Comparison of ENCODE assay signal across 8 cellular contexts in the genomic region with DNA sequence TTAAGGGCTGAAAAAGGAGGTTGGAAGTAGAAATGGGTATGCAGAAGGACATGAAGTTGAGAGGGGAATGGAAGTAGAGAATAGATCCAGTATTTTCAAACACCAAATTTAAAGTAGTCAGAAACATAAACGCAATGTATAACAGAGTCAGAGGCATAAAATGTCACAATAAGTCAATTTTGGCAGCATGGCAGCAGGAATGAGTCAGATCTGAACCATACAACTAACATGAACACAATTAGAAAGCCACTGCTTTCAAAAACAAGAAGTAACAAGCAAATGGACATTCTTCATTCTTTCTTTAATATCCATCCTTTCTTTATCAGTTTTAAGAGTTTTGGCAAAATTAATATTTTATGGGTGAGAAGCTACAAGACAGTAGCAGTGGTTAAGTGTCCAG. TPM values are rescaled to one million over a fixed set of nuclear protein-coding genes. Genes with fewer than 3 reads are reported as not detected.
DNase-seq lines count a peak whose midpoint lies in the region; ATAC-seq and TF ChIP-seq lines count a peak whose summit lies in the region.

No MANE protein-coding gene starts in this region.

- in situ Hi-C loops in mammary epithelial cell (cut with MboI; ENCODE audit: low sequenced_read_pairs in 2 of 2), result no loop called here

- H3K9me3 ChIP-seq in SK-N-SH (no peaks in the 10 kb centered on the region), mammary epithelial cell (replicated peaks; ENCODE audit: insufficient read depth, low read length) (no peaks in the 10 kb centered on the region), psoas muscle (no peaks in the 10 kb centered on the region)

- H2AFZ ChIP-seq in SK-N-SH (ENCODE audit: low read depth) (no peak overlapping the region), mammary epithelial cell (ENCODE audit: low read depth, low read length) (no peak overlapping the region)

- H3K9me2 ChIP-seq in SK-N-SH, result no peaks in the 10 kb centered on the region

- CTCF ChIA-PET in SK-N-SH (lab: Yijun Ruan, JAX) (interaction anchor here (7.4 kb wide), 1 partner anchor 16 kb away, joined by 47 read pairs; no protein-coding TSS in a partner anchor), mammary epithelial cell (lab: Charles Lee; ENCODE audit: low non-redundant PET) (no interaction called here)

- peaks cover 17% of the 10 kb centered on the region in 2 experiments for H3K36me3 ChIP-seq in SK-N-SH (replicated peaks in 1 of 2; ENCODE audit: control insufficient read depth in 1 of 2, insufficient read depth in 2 of 2, low read length in 1 of 2)
- H3K36me3 ChIP-seq in mammary epithelial cell (ENCODE audit: insufficient read depth, low read length), result peaks cover 3% of the 10 kb centered on the region
- peaks cover 0 to 6% of the 10 kb centered on the region in 2 donors for H3K36me3 ChIP-seq in psoas muscle (ENCODE audit: insufficient read depth in 1 of 2, low read depth in 1 of 2)

- intact Hi-C loops in mammary epithelial cell (cut with micrococcal nuclease) (loop anchor here (5.0 kb wide), 1 partner anchor 937 kb away; no protein-coding TSS in a partner anchor), psoas muscle (cut with DNase I) (no loop called here)

- H4K20me1 ChIP-seq in SK-N-SH (ENCODE audit: insufficient read depth) (peaks cover 51% of the 10 kb centered on the region), mammary epithelial cell (ENCODE audit: insufficient read depth, low read length) (peaks cover 8% of the 10 kb centered on the region)

- no peak for TF ChIP-seq RAD21 in SK-N-SH (IDR thresholded peaks at IDR 0.05; ENCODE audit: low read length)

- peak overlapping the region in 1 of 2 experiments; percentile 29; a peak in 1 of 4 replicates for H3K27ac ChIP-seq in SK-N-SH (ENCODE audit: low read depth in 2 of 2, low read length in 1 of 2)
- H3K27ac ChIP-seq in mammary epithelial cell (ENCODE audit: insufficient read depth, low read depth, low read length), result no peak overlapping the region
- H3K27ac ChIP-seq in psoas muscle, result no peak overlapping the region

- no peak for TF ChIP-seq CTCF in SK-N-SH (IDR thresholded peaks at IDR 0.05)
- no peak for TF ChIP-seq CTCF in mammary epithelial cell (conservative IDR thresholded peaks at IDR 0.05 in 1 of 2, IDR thresholded peaks at IDR 0.05 in 1 of 2; ENCODE audit: extremely low read depth in 1 of 2, insufficient read depth in 1 of 2, low read depth in 1 of 2, low read length in 2 of 2)
- TF ChIP-seq CTCF in psoas muscle (IDR thresholded peaks at IDR 0.05), result no peak

- H3K4me3 ChIP-seq in SK-N-SH (ENCODE audit: low read depth in 2 of 2, low read length in 1 of 2) (peak overlapping the region; percentile 81 to 96; a peak in 2 of 4 replicates), mammary epithelial cell (replicated peaks in 1 of 3; ENCODE audit: insufficient read depth in 1 of 3, low read depth in 2 of 3, low read length in 3 of 3) (peak overlapping the region in 2 of 3 experiments; percentile 11 to 88), psoas muscle (peak overlapping the region; percentile 91)

- POLR2A ChIA-PET in SK-N-SH (lab: Yijun Ruan, JAX), result no interaction called here

- WGBS in SK-N-SH (ENCODE audit: low lambda C conversion rate), result 38% methylated on average over 1 of the region's 1 CpG
- 89% methylated on average over 1 of the region's 1 CpG for WGBS in mammary epithelial cell (ENCODE audit: low coverage, missing lambda C conversion rate)
- 65 to 72% (median 70%) methylated on average over 1 of the region's 1 CpG for WGBS in psoas muscle, 3 donors

- TF ChIP-seq EP300 in SK-N-SH (IDR thresholded peaks at IDR 0.05; ENCODE audit: borderline replicate concordance in 1 of 2, low read depth in 1 of 2, low read length in 1 of 2), result no peak

- H3K4me1 ChIP-seq in SK-N-SH (ENCODE audit: control insufficient read depth in 1 of 2, insufficient read depth in 2 of 2, low read depth in 1 of 2, low read length in 1 of 2), result peaks cover 5 to 9% of the 10 kb centered on the region in 2 experiments; a peak in 3 of 4 replicates
- peaks cover 25% of the 10 kb centered on the region for H3K4me1 ChIP-seq in mammary epithelial cell (ENCODE audit: insufficient read depth, low read length)
- H3K4me1 ChIP-seq in psoas muscle, result peaks cover 55% of the 10 kb centered on the region

- DNase-seq in SK-N-SH (no peak), MV-4-11 (lab: John Stamatoyannopoulos, UW) (peak; percentile 64), mammary epithelial cell (peak; percentile 57), psoas muscle (no peak), retina (no peak), COR-L47 (lab: John Stamatoyannopoulos, UW) (no peak), hippocampal formation (lab: John Stamatoyannopoulos, UW) (no peak)

- H3K4me2 ChIP-seq in SK-N-SH (peak overlapping the region; percentile 82), mammary epithelial cell (ENCODE audit: insufficient read depth, low read depth, low read length) (peak overlapping the region; percentile 86)

- no TSS peak for BruUV-seq in mammary epithelial cell (replicated peaks; lab: Mats Ljungman, UMichigan)

- dilution Hi-C loops in mammary epithelial cell (cut with HindIII; ENCODE audit: low sequenced_read_pairs), result no loop called here

- ATAC-seq in SK-N-SH treated with all-trans-retinoic acid at 6 μM for 48 hours (no peak), psoas muscle (no peak)

- H3F3A ChIP-seq in SK-N-SH (replicated peaks; ENCODE audit: insufficient read depth), result peaks cover 3% of the 10 kb centered on the region

- H3K27me3 ChIP-seq in SK-N-SH (ENCODE audit: insufficient read depth) (no peaks in the 10 kb centered on the region), mammary epithelial cell (ENCODE audit: insufficient read depth, low read length) (no peaks in the 10 kb centered on the region), psoas muscle (ENCODE audit: insufficient read depth in 3 of 3, low read length in 2 of 3) (no peaks in the 10 kb centered on the region)

- H3K9ac ChIP-seq in SK-N-SH (0 out of 2 replicates have a peak overlapping the region, but pooled peaks have one; percentile 83), mammary epithelial cell (ENCODE audit: insufficient read depth, low read length) (no peak overlapping the region)

- H3K79me2 ChIP-seq in SK-N-SH (ENCODE audit: insufficient read depth), result peaks cover 80% of the 10 kb centered on the region
- peaks cover 79% of the 10 kb centered on the region for H3K79me2 ChIP-seq in mammary epithelial cell (ENCODE audit: insufficient read depth, low read length)

TF ChIP-seq in SK-N-SH, 30 proteins besides CTCF, POLR2A, EP300 and RAD21 (continues in another document):
- no peak for TF ChIP-seq SMC3 (IDR thresholded peaks at IDR 0.05; ENCODE audit: low read depth, low read length)
- TF ChIP-seq MXI1 (IDR thresholded peaks at IDR 0.05; ENCODE audit: low read depth, low read length), result no peak
- TF ChIP-seq, protein P1, sequence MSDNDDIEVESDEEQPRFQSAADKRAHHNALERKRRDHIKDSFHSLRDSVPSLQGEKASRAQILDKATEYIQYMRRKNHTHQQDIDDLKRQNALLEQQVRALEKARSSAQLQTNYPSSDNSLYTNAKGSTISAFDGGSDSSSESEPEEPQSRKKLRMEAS (IDR thresholded peaks at IDR 0.05; ENCODE audit: low read depth), result 0 out of 2 replicates have a peak, but pooled peaks have one; percentile 42
- no peak for TF ChIP-seq TAF1 (IDR thresholded peaks at IDR 0.05; ENCODE audit: borderline replicate concordance, low read depth, low read length)
- no peak for TF ChIP-seq CHD2 (IDR thresholded peaks at IDR 0.05; ENCODE audit: low read length, partially characterized antibody)
- TF ChIP-seq JUND (IDR thresholded peaks at IDR 0.05), result no peak
- TF ChIP-seq, protein P2, sequence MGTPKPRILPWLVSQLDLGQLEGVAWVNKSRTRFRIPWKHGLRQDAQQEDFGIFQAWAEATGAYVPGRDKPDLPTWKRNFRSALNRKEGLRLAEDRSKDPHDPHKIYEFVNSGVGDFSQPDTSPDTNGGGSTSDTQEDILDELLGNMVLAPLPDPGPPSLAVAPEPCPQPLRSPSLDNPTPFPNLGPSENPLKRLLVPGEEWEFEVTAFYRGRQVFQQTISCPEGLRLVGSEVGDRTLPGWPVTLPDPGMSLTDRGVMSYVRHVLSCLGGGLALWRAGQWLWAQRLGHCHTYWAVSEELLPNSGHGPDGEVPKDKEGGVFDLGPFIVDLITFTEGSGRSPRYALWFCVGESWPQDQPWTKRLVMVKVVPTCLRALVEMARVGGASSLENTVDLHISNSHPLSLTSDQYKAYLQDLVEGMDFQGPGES (IDR thresholded peaks at IDR 0.05; ENCODE audit: low read depth, low read length), result no peak
- TF ChIP-seq SIN3A (IDR thresholded peaks at IDR 0.05; ENCODE audit: borderline replicate concordance, low read depth, low read length), result no peak
- no peak for TF ChIP-seq ELF1 (IDR thresholded peaks at IDR 0.05)

TF ChIP-seq in SK-N-SH treated with all-trans-retinoic acid at 6 μM for 48 hours, 23 proteins besides CTCF, POLR2A, EP300 and RAD21:
- no peak for TF ChIP-seq ZNF8 (CRISPR knock-in tag; IDR thresholded peaks at IDR 0.05)
- TF ChIP-seq ZFP30 (CRISPR knock-in tag; IDR thresholded peaks at IDR 0.05), result no peak
- TF ChIP-seq, protein P3, sequence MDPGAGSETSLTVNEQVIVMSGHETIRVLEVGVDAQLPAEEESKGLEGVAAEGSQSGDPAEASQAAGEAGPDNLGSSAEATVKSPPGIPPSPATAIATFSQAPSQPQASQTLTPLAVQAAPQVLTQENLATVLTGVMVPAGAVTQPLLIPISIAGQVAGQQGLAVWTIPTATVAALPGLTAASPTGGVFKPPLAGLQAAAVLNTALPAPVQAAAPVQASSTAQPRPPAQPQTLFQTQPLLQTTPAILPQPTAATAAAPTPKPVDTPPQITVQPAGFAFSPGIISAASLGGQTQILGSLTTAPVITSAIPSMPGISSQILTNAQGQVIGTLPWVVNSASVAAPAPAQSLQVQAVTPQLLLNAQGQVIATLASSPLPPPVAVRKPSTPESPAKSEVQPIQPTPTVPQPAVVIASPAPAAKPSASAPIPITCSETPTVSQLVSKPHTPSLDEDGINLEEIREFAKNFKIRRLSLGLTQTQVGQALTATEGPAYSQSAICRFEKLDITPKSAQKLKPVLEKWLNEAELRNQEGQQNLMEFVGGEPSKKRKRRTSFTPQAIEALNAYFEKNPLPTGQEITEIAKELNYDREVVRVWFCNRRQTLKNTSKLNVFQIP (CRISPR knock-in tag; IDR thresholded peaks at IDR 0.05; ENCODE audit: borderline replicate concordance, low read depth), result no peak
- no peak for TF ChIP-seq BACH2 (CRISPR knock-in tag; IDR thresholded peaks at IDR 0.05; ENCODE audit: borderline replicate concordance)

RNA-seq across cellular contexts. Expression of a gene that starts 2.5 kb away (rescaled TPM):
- polyA plus RNA-seq in SK-N-SH (2012; rRNA removed) (12.1 and 14.0 TPM in 2 replicates), mammary epithelial cell (30.9 TPM), psoas muscle (10 to 100 TPM; 25.9 to 40.4 (median 28.0) TPM)
- 16.1 and 18.2 TPM in 2 replicates for polyA plus RNA-seq in SK-N-SH (2012; cell fraction: cytosol; rRNA removed)
- 13.4 and 19.8 TPM in 2 replicates for polyA plus RNA-seq in SK-N-SH (2012; cell fraction: nucleus; rRNA removed)
- total RNA-seq in mammary epithelial cell (10 to 100 TPM; 22.2 to 42.5 TPM), psoas muscle (10 to 100 TPM; 31.8 to 42.4 (median 38.2) TPM)
- 63.4 TPM for polyA minus RNA-seq in mammary epithelial cell

Comparison
In these comparisons a context has a peak if more than half of its experiments do, and no peak if none do; other contexts are left out.
1. DNase-seq: peak in MV-4-11 (single experiment) and mammary epithelial cell (single experiment); none in SK-N-SH (single experiment), psoas muscle (0 of 2), retina (single experiment), COR-L47 (single experiment) and hippocampal formation (0 of 2).
2. Peak in every context shown above with its lines, with median percentiles within 50 percentile points of each other: H3K4me3 ChIP-seq.